1 cellular context compared by ENCODE assay signal in the genomic region with DNA sequence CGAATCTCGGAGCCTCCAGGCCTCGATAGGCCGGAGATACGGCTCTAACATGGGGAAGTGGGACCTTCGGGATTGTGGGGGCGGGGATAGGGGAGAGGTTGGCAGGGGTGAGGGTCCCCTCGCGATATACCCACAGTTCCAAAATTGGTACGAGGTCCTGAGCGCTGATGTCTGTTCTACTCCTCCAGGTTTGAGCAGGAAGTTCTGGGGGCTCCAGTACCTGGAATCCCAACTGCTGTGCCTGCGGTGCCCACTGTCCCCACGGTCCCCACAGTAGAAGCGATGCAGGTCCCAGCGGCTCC.
TF ChIP-seq lines count a peak whose summit lies in the region.

No MANE protein-coding gene starts in this region.

TF ChIP-seq in H1, 55 proteins besides CTCF, POLR2A, EP300 and RAD21:
- TF ChIP-seq SIRT6 (IDR thresholded peaks at IDR 0.05; ENCODE audit: low read length): no peak
- no peak for TF ChIP-seq CBX5 (IDR thresholded peaks at IDR 0.05; ENCODE audit: low read depth, low read length)
- no peak for TF ChIP-seq SP4 (IDR thresholded peaks at IDR 0.05; ENCODE audit: low read length)
- no peak for TF ChIP-seq RBBP5 (IDR thresholded peaks at IDR 0.05; ENCODE audit: borderline replicate concordance, low read depth, low read length)
- no peak for TF ChIP-seq TAF7 (optimal IDR thresholded peaks at IDR 0.05; ENCODE audit: borderline replicate concordance, low read depth, low read length)
- no peak for TF ChIP-seq FOSL1 (IDR thresholded peaks at IDR 0.05; ENCODE audit: insufficient read depth, low read depth, low read length)
- TF ChIP-seq JUN (IDR thresholded peaks at IDR 0.05; ENCODE audit: low read depth, low read length): no peak
- no peak for TF ChIP-seq SP1 (IDR thresholded peaks at IDR 0.05; ENCODE audit: low read depth, low read length)
- TF ChIP-seq CHD2 (IDR thresholded peaks at IDR 0.05; ENCODE audit: low read length): no peak
- TF ChIP-seq RXRA (IDR thresholded peaks at IDR 0.05; ENCODE audit: insufficient read depth, low read depth, low read length): no peak
- TF ChIP-seq, protein P1, sequence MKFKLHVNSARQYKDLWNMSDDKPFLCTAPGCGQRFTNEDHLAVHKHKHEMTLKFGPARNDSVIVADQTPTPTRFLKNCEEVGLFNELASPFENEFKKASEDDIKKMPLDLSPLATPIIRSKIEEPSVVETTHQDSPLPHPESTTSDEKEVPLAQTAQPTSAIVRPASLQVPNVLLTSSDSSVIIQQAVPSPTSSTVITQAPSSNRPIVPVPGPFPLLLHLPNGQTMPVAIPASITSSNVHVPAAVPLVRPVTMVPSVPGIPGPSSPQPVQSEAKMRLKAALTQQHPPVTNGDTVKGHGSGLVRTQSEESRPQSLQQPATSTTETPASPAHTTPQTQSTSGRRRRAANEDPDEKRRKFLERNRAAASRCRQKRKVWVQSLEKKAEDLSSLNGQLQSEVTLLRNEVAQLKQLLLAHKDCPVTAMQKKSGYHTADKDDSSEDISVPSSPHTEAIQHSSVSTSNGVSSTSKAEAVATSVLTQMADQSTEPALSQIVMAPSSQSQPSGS (IDR thresholded peaks at IDR 0.05; ENCODE audit: low read length): no peak
- no peak for TF ChIP-seq CBX8 (IDR thresholded peaks at IDR 0.05; ENCODE audit: borderline replicate concordance, low read depth, low read length)
- no peak for TF ChIP-seq HDAC6 (IDR thresholded peaks at IDR 0.05; ENCODE audit: low read depth, low read length)
- no peak for TF ChIP-seq PHF8 (conservative IDR thresholded peaks at IDR 0.05; ENCODE audit: low read depth, low read length)
- TF ChIP-seq SIX5 (IDR thresholded peaks at IDR 0.05; ENCODE audit: low read depth, low read length): no peak
- no peak for TF ChIP-seq CHD1 (IDR thresholded peaks at IDR 0.05; ENCODE audit: low read depth, low read length)
